38 cellular contexts compared by ENCODE assay signal in the genomic region with DNA sequence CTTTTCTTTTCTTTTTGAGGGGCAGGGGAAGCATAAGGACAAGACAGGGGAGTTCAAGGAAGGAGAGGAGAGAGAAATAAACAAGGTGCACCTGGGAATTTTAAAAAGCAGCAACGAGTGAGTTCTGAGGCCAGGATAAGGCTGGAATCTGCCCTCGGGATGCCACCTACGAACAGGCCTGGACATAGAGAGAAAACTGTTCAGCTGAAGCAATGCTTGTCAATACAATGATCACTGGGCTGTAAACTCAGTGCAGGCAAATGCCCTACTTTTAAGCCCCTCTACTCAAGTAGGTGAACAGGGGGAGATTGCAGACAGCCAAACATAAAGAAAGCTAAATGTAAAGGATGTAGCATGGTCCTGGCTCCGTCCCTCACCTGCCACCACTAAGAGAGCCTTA.
"Had no signal": no experiment of that assay in that cellular context is flagged by ENCODE, and none has a peak within 500 bp of the region (broad histone marks: within the 10 kb centered on the region; RNA-seq: fewer than 3 reads in every experiment).

No MANE protein-coding gene starts in this region.

- H3K4me3 Mint-ChIP-seq: activated naive CD4-positive, alpha-beta T cell treated with anti-CD3 and anti-CD28 coated beads for 36 hours; activated naive CD4-positive, alpha-beta T cell treated with anti-CD3 and anti-CD28 coated beads, Interleukin-2, amount 10 ng/mL, durations not matched to agents 7 days and 5 days; activated naive CD4-positive, alpha-beta T cell treated with anti-CD3 and anti-CD28 coated beads, Interleukin-2, amount 50 U/mL, for 24 hours; activated naive CD8-positive, alpha-beta T cell; activated naive CD8-positive, alpha-beta T cell treated with anti-CD3 and anti-CD28 coated beads for 36 hours; activated naive CD8-positive, alpha-beta T cell treated with anti-CD3 and anti-CD28 coated beads, Interleukin-2, amount 10 ng/mL, durations not matched to agents 7 days and 5 days; activated naive CD8-positive, alpha-beta T cell treated with anti-CD3 and anti-CD28 coated beads, Interleukin-2, amount 50 U/mL, for 24 hours; activated T-cell treated with anti-CD3 and anti-CD28 coated beads, Interleukin-2, amount 50 U/mL, for 24 hours; activated T-cell treated with anti-CD3 and anti-CD28 coated beads, Interleukin-2, amount 50 U/mL, for 4 hours; activated T-cell treated with anti-CD3 and anti-CD28 coated beads, Interleukin-2, amount 50 U/mL, for 72 hours; activated T-helper 1 cell treated with anti-CD3 and anti-CD28 coated beads, Interleukin-12 subunit alpha, Interleukin-12 subunit beta, Interleukin-2, Interleukin-4 antibody, amounts not matched to agents 30 ng/mL and 10 ng/mL and 1 ng/mL, durations not matched to agents 14 hours and 24 hours and 36 hours; activated T-helper 17 cell treated with anti-CD3 and anti-CD28 coated beads, Interleukin-2, amount 50 U/mL, for 72 hours; brain; central memory CD8-positive, alpha-beta T cell had no signal

- H3K9me3 ChIP-seq: adrenal gland, ascending aorta, body of pancreas, breast epithelium had no signal

- H3K4me1 Mint-ChIP-seq: activated naive CD4-positive, alpha-beta T cell treated with anti-CD3 and anti-CD28 coated beads, Interleukin-2, amount 10 ng/mL, durations not matched to agents 7 days and 5 days; activated naive CD4-positive, alpha-beta T cell treated with anti-CD3 and anti-CD28 coated beads, Interleukin-2, amount 50 U/mL, for 24 hours; activated naive CD8-positive, alpha-beta T cell treated with anti-CD3 and anti-CD28 coated beads for 36 hours; activated naive CD8-positive, alpha-beta T cell treated with anti-CD3 and anti-CD28 coated beads, Interleukin-2, amount 10 ng/mL, durations not matched to agents 7 days and 5 days; activated naive CD8-positive, alpha-beta T cell treated with anti-CD3 and anti-CD28 coated beads, Interleukin-2, amount 50 U/mL, for 24 hours; activated T-helper 17 cell treated with anti-CD3 and anti-CD28 coated beads, Interleukin-2, amount 50 U/mL, for 72 hours; central memory CD8-positive, alpha-beta T cell had no signal

- H3K27ac ChIP-seq: adrenal gland, ascending aorta, body of pancreas, brain microvascular endothelial cell, breast epithelium, cardiac muscle cell had no signal

- H3K36me3 ChIP-seq: adrenal gland, ascending aorta, brain microvascular endothelial cell, breast epithelium, cardiac muscle cell had no signal

- H3K36me3 Mint-ChIP-seq: activated naive CD4-positive, alpha-beta T cell treated with anti-CD3 and anti-CD28 coated beads, Interleukin-2, amount 10 ng/mL, durations not matched to agents 7 days and 5 days; activated naive CD4-positive, alpha-beta T cell treated with anti-CD3 and anti-CD28 coated beads, Interleukin-2, amount 50 U/mL, for 24 hours; activated naive CD4-positive, alpha-beta T cell treated with anti-CD3 and anti-CD28 coated beads, Interleukin-2, amount 50 U/mL, for 72 hours; activated naive CD8-positive, alpha-beta T cell; activated naive CD8-positive, alpha-beta T cell treated with anti-CD3 and anti-CD28 coated beads for 36 hours; activated naive CD8-positive, alpha-beta T cell treated with anti-CD3 and anti-CD28 coated beads, Interleukin-2, amount 10 ng/mL, durations not matched to agents 7 days and 5 days; brain had no signal

- H3K9me3 Mint-ChIP-seq: activated naive CD4-positive, alpha-beta T cell treated with anti-CD3 and anti-CD28 coated beads for 36 hours; activated naive CD4-positive, alpha-beta T cell treated with anti-CD3 and anti-CD28 coated beads, Interleukin-2, amount 10 ng/mL, durations not matched to agents 7 days and 5 days; activated naive CD4-positive, alpha-beta T cell treated with anti-CD3 and anti-CD28 coated beads, Interleukin-2, amount 50 U/mL, for 24 hours; activated naive CD8-positive, alpha-beta T cell treated with anti-CD3 and anti-CD28 coated beads for 36 hours; activated naive CD8-positive, alpha-beta T cell treated with anti-CD3 and anti-CD28 coated beads, Interleukin-2, amount 10 ng/mL, durations not matched to agents 7 days and 5 days; activated naive CD8-positive, alpha-beta T cell treated with anti-CD3 and anti-CD28 coated beads, Interleukin-2, amount 50 U/mL, for 24 hours; activated T-cell treated with anti-CD3 and anti-CD28 coated beads, Interleukin-2, amount 50 U/mL, for 24 hours; activated T-cell treated with anti-CD3 and anti-CD28 coated beads, Interleukin-2, amount 50 U/mL, for 4 hours; activated T-helper 1 cell treated with anti-CD3 and anti-CD28 coated beads, Interleukin-12 subunit alpha, Interleukin-12 subunit beta, Interleukin-2, Interleukin-4 antibody, amounts not matched to agents 30 ng/mL and 10 ng/mL and 1 ng/mL, durations not matched to agents 14 hours and 24 hours and 36 hours; activated T-helper 17 cell treated with anti-CD3 and anti-CD28 coated beads, Interleukin-2, amount 50 U/mL, for 72 hours; activated T-helper 2 cell treated with anti-CD3 and anti-CD28 coated beads, Interferon-gamma antibody, Interleukin-2, Interleukin-4, amounts not matched to agents 10 μg/mL and 5 μg/mL and 100 μg/mL, durations not matched to agents 14 hours and 24 hours and 36 hours; brain; central memory CD8-positive, alpha-beta T cell had no signal

- H3K4me3 ChIP-seq: adrenal gland, ascending aorta, body of pancreas, breast epithelium, cardiac muscle cell had no signal

- H3K4me1 ChIP-seq: adrenal gland, ascending aorta, body of pancreas, breast epithelium had no signal

- H3K27me3 Mint-ChIP-seq: activated naive CD4-positive, alpha-beta T cell treated with anti-CD3 and anti-CD28 coated beads, Interleukin-2, amount 10 ng/mL, durations not matched to agents 7 days and 5 days; activated naive CD8-positive, alpha-beta T cell treated with anti-CD3 and anti-CD28 coated beads for 36 hours; activated naive CD8-positive, alpha-beta T cell treated with anti-CD3 and anti-CD28 coated beads, Interleukin-2, amount 10 ng/mL, durations not matched to agents 7 days and 5 days; activated naive CD8-positive, alpha-beta T cell treated with anti-CD3 and anti-CD28 coated beads, Interleukin-2, amount 50 U/mL, for 24 hours; activated T-cell treated with anti-CD3 and anti-CD28 coated beads, Interleukin-2, amount 50 U/mL, for 24 hours; central memory CD8-positive, alpha-beta T cell had no signal

- H3K27me3 ChIP-seq: adrenal gland, ascending aorta, body of pancreas, brain microvascular endothelial cell, breast epithelium, cardiac muscle cell had no signal

- H3K27ac Mint-ChIP-seq: activated naive CD4-positive, alpha-beta T cell treated with anti-CD3 and anti-CD28 coated beads for 36 hours; activated naive CD4-positive, alpha-beta T cell treated with anti-CD3 and anti-CD28 coated beads, Interleukin-2, amount 10 ng/mL, durations not matched to agents 7 days and 5 days; activated naive CD4-positive, alpha-beta T cell treated with anti-CD3 and anti-CD28 coated beads, Interleukin-2, amount 50 U/mL, for 24 hours; activated naive CD4-positive, alpha-beta T cell treated with anti-CD3 and anti-CD28 coated beads, Interleukin-2, amount 50 U/mL, for 72 hours; activated naive CD8-positive, alpha-beta T cell; activated naive CD8-positive, alpha-beta T cell treated with anti-CD3 and anti-CD28 coated beads for 36 hours; activated naive CD8-positive, alpha-beta T cell treated with anti-CD3 and anti-CD28 coated beads, Interleukin-2, amount 10 ng/mL, durations not matched to agents 7 days and 5 days; activated naive CD8-positive, alpha-beta T cell treated with anti-CD3 and anti-CD28 coated beads, Interleukin-2, amount 50 U/mL, for 24 hours; activated T-cell treated with anti-CD3 and anti-CD28 coated beads, Interleukin-2, amount 50 U/mL, for 24 hours; activated T-cell treated with anti-CD3 and anti-CD28 coated beads, Interleukin-2, amount 50 U/mL, for 72 hours; activated T-helper 1 cell treated with anti-CD3 and anti-CD28 coated beads, Interleukin-12 subunit alpha, Interleukin-12 subunit beta, Interleukin-2, Interleukin-4 antibody, amounts not matched to agents 30 ng/mL and 10 ng/mL and 1 ng/mL, durations not matched to agents 14 hours and 24 hours and 36 hours; activated T-helper 17 cell treated with anti-CD3 and anti-CD28 coated beads, Interleukin-2, amount 50 U/mL, for 72 hours; activated T-helper 2 cell treated with anti-CD3 and anti-CD28 coated beads, Interferon-gamma antibody, Interleukin-2, Interleukin-4, amounts not matched to agents 10 μg/mL and 5 μg/mL and 100 μg/mL, durations not matched to agents 14 hours and 24 hours and 36 hours; brain had no signal

- DNase-seq: activated effector memory CD4-positive, alpha-beta T cell treated with anti-CD3 and anti-CD28 coated beads, Interleukin-2, amount 50 U/mL, for 16 hours; activated effector memory CD4-positive, alpha-beta T cell treated with Interleukin-2 at 50 U/mL for 16 hours; activated gamma-delta T cell; activated gamma-delta T cell treated with Interleukin-2 at 50 U/mL for 16 hours; activated naive CD4-positive, alpha-beta T cell; activated naive CD4-positive, alpha-beta T cell treated with anti-CD3 and anti-CD28 coated beads for 36 hours; activated naive CD4-positive, alpha-beta T cell treated with anti-CD3 and anti-CD28 coated beads, Interleukin-2, amount 10 ng/mL, durations not matched to agents 7 days and 5 days; activated naive CD4-positive, alpha-beta T cell treated with anti-CD3 and anti-CD28 coated beads, Interleukin-2, amount 50 U/mL, for 16 hours; activated naive CD4-positive, alpha-beta T cell treated with Interleukin-2 at 50 U/mL for 16 hours; activated naive CD8-positive, alpha-beta T cell treated with anti-CD3 and anti-CD28 coated beads for 36 hours; activated naive CD8-positive, alpha-beta T cell treated with anti-CD3 and anti-CD28 coated beads, Interleukin-2, amount 10 ng/mL, durations not matched to agents 7 days and 5 days; activated naive CD8-positive, alpha-beta T cell treated with anti-CD3 and anti-CD28 coated beads, Interleukin-2, amount 50 U/mL, for 24 hours; activated T-cell treated with anti-CD3 and anti-CD28 coated beads, Interleukin-2, amount 50 U/mL, for 1 hour; activated T-cell treated with anti-CD3 and anti-CD28 coated beads, Interleukin-2, amount 50 U/mL, for 24 hours; activated T-cell treated with anti-CD3 and anti-CD28 coated beads, Interleukin-2, amount 50 U/mL, for 4 hours; activated T-cell treated with anti-CD3 and anti-CD28 coated beads, Interleukin-2, amount 50 U/mL, for 48 hours; activated T-cell treated with anti-CD3 and anti-CD28 coated beads, Interleukin-2, amount 50 U/mL, for 72 hours; adrenal gland; amniotic stem cell; amygdala; anterior cingulate cortex; aorta; body of pancreas; brain microvascular endothelial cell; caudate nucleus; central memory CD4-positive, alpha-beta T cell; cerebellar nuclear complex had no signal
